Comparison of ENCODE assay signal across 10 cellular contexts in genomic region chr6:107185570-107185969, GRCh38.
DNase-seq lines count a peak whose midpoint lies in the region; ATAC-seq, FAIRE-seq and TF ChIP-seq lines count a peak whose summit lies in the region.
"Had no signal": no experiment of that assay in that cellular context is flagged by ENCODE, and none has a peak within 500 bp of the region (broad histone marks: within the 10 kb centered on the region; RNA-seq: fewer than 3 reads in every experiment).

No MANE protein-coding gene starts in this region.

- H3K4me3 ChIP-seq in heart left ventricle = no peak overlapping the region
- no peak overlapping the region for H3K4me3 ChIP-seq in right atrium auricular region
- no peak overlapping the region for H3K4me3 ChIP-seq in aorta (ENCODE audit: low read length in 2 of 2)
- H3K4me3 ChIP-seq: Peyer's patch had no signal

- H3K27ac ChIP-seq in heart left ventricle (no peak overlapping the region), right atrium auricular region (no peak overlapping the region), aorta (ENCODE audit: low read depth in 1 of 2, low read length in 2 of 2) (no peak overlapping the region)
- H3K27ac ChIP-seq: Peyer's patch had no signal

- intact Hi-C loops in heart left ventricle (cut with DNase I) = no loop called here
- intact Hi-C loops in aorta (cut with DNase I) = no loop called here

- H3K36me3 ChIP-seq in heart left ventricle (no peaks in the 10 kb centered on the region), right atrium auricular region (no peaks in the 10 kb centered on the region), aorta (ENCODE audit: control insufficient read depth in 1 of 2, insufficient read depth in 2 of 2, low read length in 1 of 2) (peaks cover 0 to 2% of the 10 kb centered on the region in 2 donors)
- H3K36me3 ChIP-seq: Peyer's patch had no signal

- H3K27me3 ChIP-seq in heart left ventricle = no peaks in the 10 kb centered on the region
- H3K27me3 ChIP-seq in right atrium auricular region = no peaks in the 10 kb centered on the region
- no peaks in the 10 kb centered on the region for H3K27me3 ChIP-seq in aorta (ENCODE audit: control insufficient read depth in 1 of 2, insufficient read depth in 2 of 2, low read length in 1 of 2)
- H3K27me3 ChIP-seq: Peyer's patch had no signal

- TF ChIP-seq CTCF in heart left ventricle (IDR thresholded peaks at IDR 0.05) (peak in 5 of 12 donors; percentile 22 to 39 (median 23)), right atrium auricular region (IDR thresholded peaks at IDR 0.05) (peak in 1 of 2 donors; percentile 36)

- WGBS in heart left ventricle, 4 donors = 69 to 75% (median 72%) methylated on average over 7 of the region's 7 CpGs
- WGBS in aorta, 2 donors = 56% methylated on average over 7 of the region's 7 CpGs

- H3K9me3 ChIP-seq in heart left ventricle (no peaks in the 10 kb centered on the region), right atrium auricular region (no peaks in the 10 kb centered on the region), aorta (ENCODE audit: control insufficient read depth, low read length) (no peaks in the 10 kb centered on the region)
- H3K9me3 ChIP-seq: Peyer's patch had no signal

- DNase-seq in heart left ventricle = no peak
- DNase-seq in right atrium auricular region (ENCODE audit: low spot score) = no peak
- peak; percentile 48 for DNase-seq in inferior parietal cortex (ENCODE audit: extremely low spot score)
- DNase-seq in urothelium cell line (ENCODE audit: low spot score) = peak; percentile 3
- DNase-seq in T-helper 9 cell = no peak
- DNase-seq in activated CD4-positive, CD25-positive, alpha-beta regulatory T cell (lab: John Stamatoyannopoulos, UW) = no peak
- no peak for DNase-seq in aorta
- DNase-seq: activated naive CD8-positive, alpha-beta T cell treated with anti-CD3 and anti-CD28 coated beads, Interleukin-2, amount 50 U/mL, for 24 hours; Peyer's patch had no signal

- no peak for TF ChIP-seq POLR2A in heart left ventricle (IDR thresholded peaks at IDR 0.05)

- H3K4me1 ChIP-seq in heart left ventricle = no peaks in the 10 kb centered on the region
- H3K4me1 ChIP-seq in right atrium auricular region = no peaks in the 10 kb centered on the region
- no peaks in the 10 kb centered on the region for H3K4me1 ChIP-seq in aorta (ENCODE audit: control insufficient read depth in 1 of 2, insufficient read depth in 2 of 2, low read length in 2 of 2)
- H3K4me1 ChIP-seq: Peyer's patch had no signal

- FAIRE-seq in urothelium cell line (lab: Jason Lieb, UNC) = no peak

- ATAC-seq in heart left ventricle = peak in 3 of 4 donors; percentile 53 to 68 (median 64)
- ATAC-seq in SK-N-SH treated with all-trans-retinoic acid at 6 μM for 48 hours = peak; percentile 84
- ATAC-seq in aorta (ENCODE audit: low FRiP score) = no peak
- ATAC-seq: activated naive CD8-positive, alpha-beta T cell treated with anti-CD3 and anti-CD28 coated beads, Interleukin-2, amount 50 U/mL, for 24 hours had no signal

TF ChIP-seq in SK-N-SH treated with all-trans-retinoic acid at 6 μM for 48 hours, 23 proteins besides CTCF, POLR2A, EP300 and RAD21:
- TF ChIP-seq PPARA (CRISPR knock-in tag; IDR thresholded peaks at IDR 0.05; ENCODE audit: borderline replicate concordance) (no peak), ISL1 (CRISPR knock-in tag; IDR thresholded peaks at IDR 0.05) (no peak), GLIS3 (CRISPR knock-in tag; IDR thresholded peaks at IDR 0.05) (no peak)

Comparison
In these comparisons a context has a peak if more than half of its experiments do, and no peak if none do; other contexts are left out.
1. DNase-seq: peak in inferior parietal cortex (single experiment) and urothelium cell line (single experiment); none in heart left ventricle (0 of 5), right atrium auricular region (single experiment), T-helper 9 cell (single experiment), activated CD4-positive, CD25-positive, alpha-beta regulatory T cell (0 of 4) and aorta (0 of 2).